ENCODE assay signal across 8 cellular contexts in genomic region chr11:2166091-2166851, GRCh38. TPM values are rescaled to one million over a fixed set of nuclear protein-coding genes. Genes with fewer than 3 reads are reported as not detected.
A peak's percentile ranks its signal among the peaks of the same experiment; 100 is the strongest.
DNase-seq lines count a peak whose midpoint lies in the region; ATAC-seq and TF ChIP-seq lines count a peak whose summit lies in the region.

No MANE protein-coding gene starts in this region.

- no peaks in the 10 kb centered on the region for H3K79me2 ChIP-seq in KMS-11 (ENCODE audit: insufficient read depth, low read depth)

- peaks cover 63% of the 10 kb centered on the region for H3K27me3 ChIP-seq in KMS-11 (ENCODE audit: insufficient read depth, low read depth)

- H3K4me1 ChIP-seq in KMS-11 (ENCODE audit: low read depth, poor library complexity, severe bottlenecking) = no peaks in the 10 kb centered on the region

- no peak overlapping the region for H3K27ac ChIP-seq in KMS-11

- H3K36me3 ChIP-seq in KMS-11 (ENCODE audit: insufficient read depth) = no peaks in the 10 kb centered on the region

- no peaks in the 10 kb centered on the region for H3K36me3 Mint-ChIP-seq in activated T-cell treated with anti-CD3 and anti-CD28 coated beads, Interleukin-2, amount 50 U/mL, for 24 hours (ENCODE audit: low read depth)
- no peaks in the 10 kb centered on the region for H3K36me3 Mint-ChIP-seq in glutamatergic neuron (ENCODE audit: unreplicated experiment)

- H3K4me3 ChIP-seq in AG09309 (ENCODE audit: control insufficient read depth, low read depth, low read length) (no peak overlapping the region), KMS-11 (IDR thresholded peaks at IDR 0.05; ENCODE audit: insufficient read depth, low read depth, low read length) (no peak overlapping the region)

- H3K4me3 Mint-ChIP-seq in activated T-cell treated with anti-CD3 and anti-CD28 coated beads, Interleukin-2, amount 50 U/mL, for 24 hours = no peak overlapping the region
- H3K4me3 Mint-ChIP-seq in glutamatergic neuron (ENCODE audit: unreplicated experiment) = no peak overlapping the region

- DNase-seq in AG09309 (ENCODE audit: low read depth) = no peak
- peak; percentile 70 for DNase-seq in activated T-cell treated with anti-CD3 and anti-CD28 coated beads, Interleukin-2, amount 50 U/mL, for 24 hours
- peak; percentile 81 for DNase-seq in glutamatergic neuron
- peak; percentile 65 for DNase-seq in stimulated activated CD4-positive, alpha-beta T cell treated with anti-CD3 and anti-CD28 coated beads, Interleukin-15, amount 100 ng/mL, for 24 hours

- H4K20me1 ChIP-seq in KMS-11 (ENCODE audit: insufficient read depth) = no peaks in the 10 kb centered on the region

- H3K27ac Mint-ChIP-seq in activated T-cell treated with anti-CD3 and anti-CD28 coated beads, Interleukin-2, amount 50 U/mL, for 24 hours = no peak overlapping the region
- H3K27ac Mint-ChIP-seq in glutamatergic neuron (ENCODE audit: unreplicated experiment) = no peak overlapping the region

- TF ChIP-seq CTCF in AG09309 (IDR thresholded peaks at IDR 0.05; ENCODE audit: control insufficient read depth, insufficient read depth, low read depth, low read length, missing control alignments) = peak; percentile 57
- peak; percentile 42 for TF ChIP-seq CTCF in KMS-11 (conservative IDR thresholded peaks at IDR 0.05; ENCODE audit: low read depth, low read length)
- peak; percentile 83 for TF ChIP-seq CTCF in glutamatergic neuron (IDR thresholded peaks at IDR 0.05; ENCODE audit: partially characterized antibody, unreplicated experiment)

- no peaks in the 10 kb centered on the region for H3K4me1 Mint-ChIP-seq in activated T-cell treated with anti-CD3 and anti-CD28 coated beads, Interleukin-2, amount 50 U/mL, for 24 hours (ENCODE audit: low read depth)
- H3K4me1 Mint-ChIP-seq in glutamatergic neuron (ENCODE audit: low read depth, unreplicated experiment) = no peaks in the 10 kb centered on the region

- ATAC-seq in GM18907 (IDR thresholded peaks at IDR 0.05; ENCODE audit: unreplicated experiment) (no peak), HG03469 (IDR thresholded peaks at IDR 0.05; ENCODE audit: unreplicated experiment) (no peak), HG02885 (IDR thresholded peaks at IDR 0.05; ENCODE audit: poor library complexity, unreplicated experiment) (no peak)

- no peak overlapping the region for H3K9ac ChIP-seq in KMS-11

- H3K4me2 ChIP-seq in KMS-11 = no peak overlapping the region

- no peaks in the 10 kb centered on the region for H3K9me3 Mint-ChIP-seq in activated T-cell treated with anti-CD3 and anti-CD28 coated beads, Interleukin-2, amount 50 U/mL, for 24 hours
- peaks cover 2% of the 10 kb centered on the region for H3K9me3 Mint-ChIP-seq in glutamatergic neuron (ENCODE audit: unreplicated experiment)

- H3K27me3 Mint-ChIP-seq in activated T-cell treated with anti-CD3 and anti-CD28 coated beads, Interleukin-2, amount 50 U/mL, for 24 hours = peaks cover 15% of the 10 kb centered on the region
- no peaks in the 10 kb centered on the region for H3K27me3 Mint-ChIP-seq in glutamatergic neuron (ENCODE audit: unreplicated experiment)

- no peak overlapping the region for H2AFZ ChIP-seq in KMS-11 (ENCODE audit: low read depth)

RNA-seq across cellular contexts. Expression of gene INS, which starts 5.3 kb away (rescaled TPM):
- total RNA-seq in glutamatergic neuron (ENCODE audit: unreplicated experiment) = not detected

RNA-seq across cellular contexts. Expression of gene TH, which starts 5.3 kb away (rescaled TPM):
- not detected for total RNA-seq in glutamatergic neuron (ENCODE audit: unreplicated experiment)

RNA-seq across cellular contexts. Expression of gene IGF2, which starts 27.1 kb away (rescaled TPM):
- 21.5 TPM for total RNA-seq in glutamatergic neuron (ENCODE audit: unreplicated experiment)
